ENCODE assay signal across 28 cellular contexts in the genomic region with DNA sequence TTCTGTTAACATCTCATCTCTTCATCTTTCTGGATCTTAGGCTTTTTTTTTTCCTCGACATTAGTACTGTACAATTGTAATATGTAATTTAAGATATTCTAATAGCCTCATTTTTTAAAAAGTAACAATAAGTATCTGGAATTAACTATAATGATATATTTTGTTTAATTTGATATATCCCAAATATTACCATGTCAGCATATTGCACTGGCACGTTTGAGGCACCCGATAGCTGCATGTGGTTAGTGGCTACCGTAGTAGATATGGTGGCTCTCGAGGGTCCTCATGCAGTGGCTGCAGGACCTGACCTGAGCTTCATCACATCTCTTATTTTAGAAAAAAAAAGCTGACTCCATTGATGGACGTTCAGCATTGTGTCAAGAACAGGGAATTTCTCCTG.
"Had no signal": no experiment of that assay in that cellular context is flagged by ENCODE, and none has a peak within 500 bp of the region (broad histone marks: within the 10 kb centered on the region; RNA-seq: fewer than 3 reads in every experiment).

No MANE protein-coding gene starts in this region.

- ATAC-seq: effector memory CD8-positive, alpha-beta T cell; esophagus mucosa; foreskin keratinocyte; gastrocnemius medialis; gastroesophageal sphincter; heart left ventricle; heart right ventricle had no signal

- H3K27me3 ChIP-seq: colonic mucosa, dorsolateral prefrontal cortex, esophagus muscularis mucosa, esophagus squamous epithelium, foreskin keratinocyte, gastrocnemius medialis, gastroesophageal sphincter, heart left ventricle, heart right ventricle, hepatocyte had no signal

- H3K4me2 ChIP-seq: hepatocyte had no signal

- H2AFZ ChIP-seq: hepatocyte had no signal

- DNase-seq: colonic mucosa; cortex of kidney; dermis blood vessel endothelial cell; dorsolateral prefrontal cortex; effector CD4-positive, alpha-beta T cell; effector CD8-positive, alpha-beta T cell; effector memory CD4-positive, alpha-beta T cell; effector memory CD8-positive, alpha-beta T cell; endodermal cell; erythroblast; esophagus squamous epithelium; foreskin fibroblast; foreskin keratinocyte; foreskin melanocyte; gastrocnemius medialis; glutamatergic neuron; head of caudate nucleus; heart left ventricle; heart right ventricle had no signal

- H3K4me3 ChIP-seq: colonic mucosa, coronary artery, dorsolateral prefrontal cortex, esophagus muscularis mucosa, esophagus squamous epithelium, gastrocnemius medialis, gastroesophageal sphincter, heart left ventricle, heart right ventricle, hepatocyte had no signal

- FAIRE-seq: endometrium, endothelial cell of umbilical vein, frontal cortex had no signal

- H3K36me3 ChIP-seq: colonic mucosa, esophagus muscularis mucosa, esophagus squamous epithelium, gastrocnemius medialis, gastroesophageal sphincter, heart left ventricle, heart right ventricle had no signal

- H3K79me2 ChIP-seq: hepatocyte had no signal

- H3K9me3 ChIP-seq: colonic mucosa, esophagus muscularis mucosa, esophagus squamous epithelium, gastrocnemius medialis, gastroesophageal sphincter, heart left ventricle, heart right ventricle had no signal

- H3K4me1 ChIP-seq: colonic mucosa, esophagus muscularis mucosa, esophagus squamous epithelium, foreskin keratinocyte, gastrocnemius medialis, gastroesophageal sphincter, heart left ventricle, heart right ventricle had no signal

- H3K27ac ChIP-seq: colonic mucosa, coronary artery, dorsolateral prefrontal cortex, epithelial cell of prostate, esophagus muscularis mucosa, esophagus squamous epithelium, foreskin keratinocyte, gastrocnemius medialis, gastroesophageal sphincter, heart left ventricle, heart right ventricle, hepatocyte had no signal
